ENCODE assay signal across 1 cellular context in the genomic region with DNA sequence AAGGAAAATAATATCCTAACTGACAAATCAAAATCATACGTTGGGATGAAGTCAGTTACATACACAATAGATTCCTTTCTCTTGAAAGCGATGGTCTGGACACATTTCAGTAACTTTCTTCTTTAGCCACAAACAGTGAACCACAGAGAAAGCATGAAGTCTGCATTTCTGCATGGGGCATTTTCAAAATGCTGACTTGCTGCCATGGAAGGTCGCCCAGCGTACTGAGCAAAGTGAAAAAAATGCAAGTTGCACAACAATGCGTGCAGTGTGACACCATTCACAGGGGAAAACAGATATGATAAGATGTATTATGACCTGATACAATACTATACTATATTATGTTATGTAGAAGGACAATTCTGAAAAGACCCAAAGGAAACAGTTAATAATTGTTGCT.
A peak's percentile ranks its signal among the peaks of the same experiment; 100 is the strongest.
TF ChIP-seq lines count a peak whose summit lies in the region.

No MANE protein-coding gene starts in this region.

TF ChIP-seq in IMR-90, 13 proteins besides CTCF, POLR2A, EP300 and RAD21 (continued from another document):
- TF ChIP-seq, protein P1, sequence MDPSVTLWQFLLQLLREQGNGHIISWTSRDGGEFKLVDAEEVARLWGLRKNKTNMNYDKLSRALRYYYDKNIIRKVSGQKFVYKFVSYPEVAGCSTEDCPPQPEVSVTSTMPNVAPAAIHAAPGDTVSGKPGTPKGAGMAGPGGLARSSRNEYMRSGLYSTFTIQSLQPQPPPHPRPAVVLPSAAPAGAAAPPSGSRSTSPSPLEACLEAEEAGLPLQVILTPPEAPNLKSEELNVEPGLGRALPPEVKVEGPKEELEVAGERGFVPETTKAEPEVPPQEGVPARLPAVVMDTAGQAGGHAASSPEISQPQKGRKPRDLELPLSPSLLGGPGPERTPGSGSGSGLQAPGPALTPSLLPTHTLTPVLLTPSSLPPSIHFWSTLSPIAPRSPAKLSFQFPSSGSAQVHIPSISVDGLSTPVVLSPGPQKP (IDR thresholded peaks at IDR 0.05; ENCODE audit: borderline replicate concordance, low read depth, low read length) = no peak
- TF ChIP-seq CEBPB (IDR thresholded peaks at IDR 0.05; ENCODE audit: low read depth, low read length) = peak; percentile 100
- peak; percentile 99 for TF ChIP-seq BHLHE40 (IDR thresholded peaks at IDR 0.05; ENCODE audit: low read depth, low read length)
- no peak for TF ChIP-seq RFX5 (IDR thresholded peaks at IDR 0.05; ENCODE audit: low read depth, low read length)
- TF ChIP-seq NFE2L2 (IDR thresholded peaks at IDR 0.05; ENCODE audit: low read depth, low read length) = peak; percentile 82
- TF ChIP-seq CHD1 (IDR thresholded peaks at IDR 0.05; ENCODE audit: low read depth, low read length) = no peak
